8 cellular contexts compared by ENCODE assay signal in genomic region chr7:55569269-55569663, GRCh38. TPM values are rescaled to one million over a fixed set of nuclear protein-coding genes. Genes with fewer than 3 reads are reported as not detected.
A peak's percentile ranks its signal among the peaks of the same experiment; 100 is the strongest.
DNase-seq lines count a peak whose midpoint lies in the region; ATAC-seq and TF ChIP-seq lines count a peak whose summit lies in the region.
"Had no signal": no experiment of that assay in that cellular context is flagged by ENCODE, and none has a peak within 500 bp of the region (broad histone marks: within the 10 kb centered on the region; RNA-seq: fewer than 3 reads in every experiment).

No MANE protein-coding gene starts in this region.

- DNase-seq in NT2/D1 (ENCODE audit: low read depth, low spot score) (no peak), anterior cingulate cortex (lab: John Stamatoyannopoulos, UW) (no peak), NCI-H345 (lab: John Stamatoyannopoulos, UW) (no peak)
- DNase-seq: T-helper 9 cell had no signal

- H3K4me1 ChIP-seq in NT2/D1 (ENCODE audit: insufficient read depth, insufficient read length): peaks cover 13% of the 10 kb centered on the region
- peaks cover 71 to 77% of the 10 kb centered on the region in 2 donors for H3K4me1 ChIP-seq in duodenal mucosa (ENCODE audit: control insufficient read depth in 1 of 2, insufficient read depth in 2 of 2, low read length in 2 of 2)
- peaks cover 43 to 61% (median 51%) of the 10 kb centered on the region in 3 donors for H3K4me1 ChIP-seq in skeletal muscle tissue (ENCODE audit: control insufficient read depth in 3 of 3, insufficient read depth in 3 of 3, low read length in 3 of 3)

- H3K27ac ChIP-seq in duodenal mucosa (ENCODE audit: low read depth, low read length): no peak overlapping the region
- peak overlapping the region; percentile 28 for H3K27ac ChIP-seq in skeletal muscle tissue (ENCODE audit: low read depth, low read length)

- H3K9ac ChIP-seq in NT2/D1 (ENCODE audit: insufficient read length, low read depth) (peak overlapping the region; percentile 23), duodenal mucosa (ENCODE audit: low read depth in 1 of 2, low read length in 2 of 2) (peak overlapping the region; percentile 45 to 55), skeletal muscle tissue (ENCODE audit: low read depth in 1 of 3, low read length in 3 of 3) (peak overlapping the region in 1 of 3 donors; percentile 28)

- H3K36me3 ChIP-seq in NT2/D1 (ENCODE audit: insufficient read depth, insufficient read length, low read length): peaks cover 16% of the 10 kb centered on the region
- H3K36me3 ChIP-seq in duodenal mucosa (ENCODE audit: control insufficient read depth in 1 of 2, insufficient read depth in 2 of 2, low read length in 2 of 2): no peaks in the 10 kb centered on the region
- no peaks in the 10 kb centered on the region for H3K36me3 ChIP-seq in skeletal muscle tissue (ENCODE audit: control insufficient read depth in 3 of 3, insufficient read depth in 3 of 3, low read length in 3 of 3)

- no peak for TF ChIP-seq CTCF in GM12875 (IDR thresholded peaks at IDR 0.05; ENCODE audit: borderline replicate concordance, insufficient read depth, low read depth, low read length)

- H3K27me3 ChIP-seq in NT2/D1 (ENCODE audit: insufficient read depth, insufficient read length): peaks cover 12% of the 10 kb centered on the region
- no peaks in the 10 kb centered on the region for H3K27me3 ChIP-seq in duodenal mucosa (ENCODE audit: control insufficient read depth in 1 of 2, insufficient read depth in 2 of 2, low read length in 2 of 2)
- no peaks in the 10 kb centered on the region for H3K27me3 ChIP-seq in skeletal muscle tissue (ENCODE audit: control insufficient read depth in 3 of 3, insufficient read depth in 3 of 3, low read length in 3 of 3)

- H3K9me3 ChIP-seq in NT2/D1 (ENCODE audit: insufficient read depth, low read length): no peaks in the 10 kb centered on the region
- H3K9me3 ChIP-seq in duodenal mucosa (ENCODE audit: control insufficient read depth in 1 of 2, low read length in 2 of 2): no peaks in the 10 kb centered on the region
- no peaks in the 10 kb centered on the region for H3K9me3 ChIP-seq in skeletal muscle tissue (ENCODE audit: control insufficient read depth in 3 of 3, low read length in 3 of 3)

- no peak for ATAC-seq in GM18873 (IDR thresholded peaks at IDR 0.05; ENCODE audit: low FRiP score, unreplicated experiment)

- peak overlapping the region; percentile 33 for H3K4me3 ChIP-seq in GM12875 (ENCODE audit: low read depth, low read length)
- H3K4me3 ChIP-seq in NT2/D1 (ENCODE audit: insufficient read length, low read depth): no peak overlapping the region
- H3K4me3 ChIP-seq in duodenal mucosa (ENCODE audit: low read depth in 1 of 2, low read length in 2 of 2): peak overlapping the region; percentile 1 to 33
- H3K4me3 ChIP-seq in skeletal muscle tissue (ENCODE audit: low read length in 3 of 3): no peak overlapping the region

RNA-seq across cellular contexts. Expression of gene VOPP1, which starts 3.0 kb away (rescaled TPM):
- 23.5 TPM for total RNA-seq in skeletal muscle tissue

Comparison
In these comparisons a context has a peak if more than half of its experiments do, and no peak if none do; other contexts are left out.
1. H3K4me3 ChIP-seq: peak in GM12875 (single experiment) and duodenal mucosa (2 of 2); none in NT2/D1 (single experiment) and skeletal muscle tissue (0 of 3).